19 cellular contexts compared by ENCODE assay signal in the genomic region with DNA sequence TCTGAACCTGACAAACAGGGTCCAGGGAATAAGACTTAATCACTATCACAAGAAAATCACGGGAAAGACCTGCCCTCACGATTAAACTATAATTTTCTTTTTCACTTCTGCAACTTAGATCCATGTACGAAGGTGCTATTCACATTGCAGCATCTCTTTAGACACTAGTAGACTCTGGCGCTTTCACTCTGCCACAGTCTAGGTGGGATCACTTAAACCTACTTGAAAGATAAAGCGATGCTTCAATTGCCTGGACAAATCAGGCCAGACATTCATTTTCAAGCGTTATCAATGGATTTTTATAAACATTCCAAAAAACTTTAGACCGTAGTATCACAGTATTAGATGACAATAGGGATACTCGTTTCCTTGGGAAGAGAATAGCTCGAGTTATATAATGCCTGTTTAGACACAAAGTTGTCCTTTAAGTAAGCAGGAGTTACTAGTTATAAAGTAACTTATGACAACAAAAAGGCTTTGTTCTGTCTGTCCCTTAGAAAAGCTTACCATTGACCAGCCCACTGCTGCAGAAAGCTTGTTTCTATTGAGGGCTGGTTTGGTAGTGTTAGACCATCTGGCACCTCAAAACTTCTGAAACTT.
DNase-seq lines count a peak whose midpoint lies in the region; ATAC-seq, FAIRE-seq and TF ChIP-seq lines count a peak whose summit lies in the region.
"Had no signal": no experiment of that assay in that cellular context is flagged by ENCODE, and none has a peak within 500 bp of the region (broad histone marks: within the 10 kb centered on the region; RNA-seq: fewer than 3 reads in every experiment).

No MANE protein-coding gene starts in this region.

- H3K36me3 Mint-ChIP-seq in progenitor cell of endocrine pancreas (ENCODE audit: insufficient read depth), result peaks cover 5% of the 10 kb centered on the region

- no peak for FAIRE-seq in RCC 7860 (lab: Jason Lieb, UNC)
- FAIRE-seq: G401.6 had no signal

- peaks cover 4% of the 10 kb centered on the region for H3K9me3 Mint-ChIP-seq in progenitor cell of endocrine pancreas (ENCODE audit: low read depth)

- intact Hi-C loops in left colon (cut with DNase I, micrococcal nuclease) (no loop called here), Right ventricle myocardium inferior (cut with DNase I) (no loop called here)

- no peaks in the 10 kb centered on the region for H3K27me3 ChIP-seq in OCI-LY1 (ENCODE audit: insufficient read depth, low read length)

- H4K20me1 ChIP-seq in OCI-LY1 (ENCODE audit: insufficient read depth, low read length), result no peaks in the 10 kb centered on the region

- peak overlapping the region; percentile 94 for H3K27ac Mint-ChIP-seq in progenitor cell of endocrine pancreas

- H3K4me3 ChIP-seq in OCI-LY1 (ENCODE audit: low read depth, low read length, poor library complexity, severe bottlenecking), result no peak overlapping the region
- H3K4me3 ChIP-seq: GM23248, PC-9 had no signal

- H3K36me3 ChIP-seq in OCI-LY1 (ENCODE audit: insufficient read depth, low read length), result no peaks in the 10 kb centered on the region; the same call in 1 of the 2 replicates

- H3K9ac ChIP-seq in OCI-LY1 (ENCODE audit: low read length), result no peak overlapping the region
- H3K9ac ChIP-seq: GM23248, KMS-11, SK-N-SH had no signal

- peaks cover 70% of the 10 kb centered on the region for H3K4me1 Mint-ChIP-seq in progenitor cell of endocrine pancreas (ENCODE audit: low read depth)

- no peaks in the 10 kb centered on the region for H3K9me2 ChIP-seq in OCI-LY1 (ENCODE audit: low read depth, low read length)
- H3K9me2 ChIP-seq: SK-N-SH had no signal

- H3K4me2 ChIP-seq in OCI-LY1 (ENCODE audit: low read length), result peak overlapping the region; percentile 34
- H3K4me2 ChIP-seq: KMS-11, PC-9, SK-N-SH had no signal

- H3K27ac ChIP-seq in OCI-LY1 (ENCODE audit: low read depth, low read length, poor library complexity, severe bottlenecking), result peak overlapping the region; percentile 46
- H3K27ac ChIP-seq: GM23248, KMS-11, PC-9 had no signal

- H3K79me2 ChIP-seq in OCI-LY1 (ENCODE audit: insufficient read depth, low read length), result no peaks in the 10 kb centered on the region

- H3K4me3 Mint-ChIP-seq in progenitor cell of endocrine pancreas (ENCODE audit: low read depth), result no peak overlapping the region

- no peaks in the 10 kb centered on the region for H3F3A ChIP-seq in OCI-LY1 (ENCODE audit: insufficient read depth, low read length)

- ATAC-seq in left colon (peak; percentile 58), Right ventricle myocardium inferior (no peak)

- peaks cover 62% of the 10 kb centered on the region for H3K4me1 ChIP-seq in OCI-LY1 (ENCODE audit: insufficient read depth, low read length, severe bottlenecking)

- no peaks in the 10 kb centered on the region for H3K27me3 Mint-ChIP-seq in progenitor cell of endocrine pancreas

- H2AFZ ChIP-seq in OCI-LY1 (ENCODE audit: low read length), result no peak overlapping the region
- H2AFZ ChIP-seq: GM23248, PC-9 had no signal

- peak; percentile 6 for DNase-seq in COLO829 (ENCODE audit: low spot score)
- no peak for DNase-seq in left colon
- DNase-seq in progenitor cell of endocrine pancreas (ENCODE audit: low spot score, unreplicated experiment), result no peak
- no peak for DNase-seq in putamen (ENCODE audit: low spot score)
- DNase-seq in Right ventricle myocardium inferior (ENCODE audit: missing footprints), result no peak
- DNase-seq in RCC 7860 (ENCODE audit: low spot score), result no peak
- DNase-seq: ACHN, AML-193, DMS79 treated with DMSO at 0.1 percent for 48 hours, GM23248, NCI-H1436, NCI-H2081, NCI-H510A, NCI-H82, PC-9, SK-N-SH had no signal

- no peak for TF ChIP-seq CTCF in OCI-LY1 (IDR thresholded peaks at IDR 0.05; ENCODE audit: low read length)
- no peak for TF ChIP-seq CTCF in progenitor cell of endocrine pancreas (IDR thresholded peaks at IDR 0.05; ENCODE audit: unreplicated experiment)

- H3K9me3 ChIP-seq in OCI-LY1 (ENCODE audit: low read length), result no peaks in the 10 kb centered on the region
- H3K9me3 ChIP-seq: SK-N-SH had no signal
